29 cellular contexts compared by ENCODE assay signal in the genomic region with DNA sequence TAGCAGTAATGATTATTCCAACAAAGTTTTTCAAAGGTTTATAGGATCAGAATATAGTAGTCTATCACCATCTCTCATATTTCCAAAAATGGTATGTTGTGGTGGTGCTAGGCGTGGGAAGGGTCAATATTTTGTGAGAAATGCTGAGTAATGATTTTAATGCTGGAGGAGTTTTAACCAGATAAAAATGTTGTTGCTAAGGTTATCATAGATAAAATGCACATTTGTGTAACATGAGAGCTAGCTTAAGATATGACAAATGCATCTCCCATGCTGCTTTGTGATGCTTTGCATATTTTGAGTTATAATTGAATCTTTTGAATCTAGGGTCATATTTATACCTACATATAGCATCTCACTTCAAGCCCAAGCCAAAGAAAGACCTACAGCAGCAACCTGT.
DNase-seq lines count a peak whose midpoint lies in the region; ATAC-seq and TF ChIP-seq lines count a peak whose summit lies in the region.
"Had no signal": no experiment of that assay in that cellular context is flagged by ENCODE, and none has a peak within 500 bp of the region (broad histone marks: within the 10 kb centered on the region; RNA-seq: fewer than 3 reads in every experiment).

No MANE protein-coding gene starts in this region.

- H3K4ac ChIP-seq in IMR-90 (ENCODE audit: low read depth, low read length) = no peak overlapping the region

- POLR2A ChIA-PET in IMR-90 (lab: Charles Lee; ENCODE audit: unreplicated experiment) = no interaction called here

- WGBS in IMR-90 (ENCODE audit: extremely low coverage in 2 of 2, insufficient read length in 1 of 2), 2 experiments = no CpG with 5 or more reads among the region's 1 CpG

- H3K27ac ChIP-seq in IMR-90 (ENCODE audit: insufficient read depth, low read length) (no peak overlapping the region), fibroblast of lung (ENCODE audit: insufficient read depth, low read length) (no peak overlapping the region), SJCRH30 (no peak overlapping the region)
- H3K27ac ChIP-seq: adrenal gland; BLaER1 treated with 17β-estradiol and CSF1 and Interleukin-3, amounts not matched to agents 10 nM and 100 nM; HL-60; left lung; prostate gland; sigmoid colon; transverse colon had no signal

- H2BK5ac ChIP-seq in IMR-90 (ENCODE audit: low read depth, low read length, poor library complexity, severe bottlenecking) = no peak overlapping the region

- H3K4me1 ChIP-seq in IMR-90 (ENCODE audit: control insufficient read depth, insufficient read depth, low read length) (no peaks in the 10 kb centered on the region), adipocyte (ENCODE audit: control insufficient read depth, insufficient read depth, low read length) (no peaks in the 10 kb centered on the region), fibroblast of lung (ENCODE audit: control insufficient read depth, extremely low read depth, insufficient read depth, low read length) (no peaks in the 10 kb centered on the region), SJCRH30 (no peaks in the 10 kb centered on the region)
- H3K4me1 ChIP-seq: adrenal gland; BLaER1 treated with 17β-estradiol and CSF1 and Interleukin-3, amounts not matched to agents 10 nM and 100 nM; HAP-1; left lung; transverse colon had no signal

- BruUV-seq in IMR-90 (replicated peaks; lab: Mats Ljungman, UMichigan) = no TSS peak

- H3K4me2 ChIP-seq in IMR-90 (ENCODE audit: low read depth, low read length) (no peak overlapping the region), fibroblast of lung (ENCODE audit: extremely low read depth, insufficient read depth, low read length) (no peak overlapping the region)
- H3K4me2 ChIP-seq: BLaER1 treated with 17β-estradiol and CSF1 and Interleukin-3, amounts not matched to agents 10 nM and 100 nM had no signal

- no peak for ATAC-seq in IMR-90 (ENCODE audit: low read depth)
- ATAC-seq: activated CD4-positive, CD25-positive, alpha-beta regulatory T cell treated with anti-CD3 and anti-CD28 coated beads, Interleukin-2, amount 50 U/mL, for 24 hours; stimulated activated effector memory CD8-positive, alpha-beta T cell treated with anti-CD3 and anti-CD28 coated beads, Interleukin-12 subunit alpha, Interleukin-12 subunit beta, amount 100 ng/mL, for 72 hours; T-helper 17 cell had no signal

- TF ChIP-seq RAD21 in IMR-90 (IDR thresholded peaks at IDR 0.05; ENCODE audit: low read length) = no peak

- peak; percentile 40 for DNase-seq in IMR-90
- peak; percentile 28 for DNase-seq in adipocyte (ENCODE audit: low read depth)
- peak; percentile 50 to 71 for DNase-seq in fibroblast of lung (ENCODE audit: low read depth in 2 of 2)
- peak; percentile 44 for DNase-seq in retinal pigment epithelial cell (ENCODE audit: low read depth)
- DNase-seq in foreskin melanocyte = no peak
- no peak for DNase-seq in NCI-H748 treated with DMSO at 0.1 percent for 48 hours (lab: John Stamatoyannopoulos, UW)
- DNase-seq in SJCRH30 = no peak
- DNase-seq: activated CD4-positive, alpha-beta memory T cell treated with anti-CD3 and anti-CD28 coated beads for 36 hours; activated CD8-positive, alpha-beta memory T cell treated with anti-CD3 and anti-CD28 coated beads, Interleukin-2, amount 50 U/mL, for 4 hours; activated naive CD4-positive, alpha-beta T cell treated with anti-CD3 and anti-CD28 coated beads for 36 hours; adrenal gland; effector CD4-positive, alpha-beta T cell; glutamatergic neuron; islet precursor cell; Karpas-422; left lung; MV-4-11; NCI-H1436 treated with DMSO at 0.1 percent for 48 hours; NCI-H2081 treated with DMSO at 0.1 percent for 48 hours; sigmoid colon; stimulated activated CD4-positive, alpha-beta T cell treated with anti-CD3 and anti-CD28 coated beads, Interleukin-15, amount 100 ng/mL, for 24 hours; T-helper 17 cell; transverse colon had no signal

- H2BK20ac ChIP-seq in IMR-90 (ENCODE audit: low read depth, low read length) = no peak overlapping the region

- dilution Hi-C loops in IMR-90 (cut with HindIII; ENCODE audit: low sequenced_read_pairs, unreplicated experiment) = no loop called here

- H4K91ac ChIP-seq in IMR-90 (ENCODE audit: insufficient read depth, low read depth, low read length) = no peak overlapping the region

- H3K27me3 ChIP-seq in IMR-90 (ENCODE audit: control insufficient read depth, insufficient read depth, low read length) (no peaks in the 10 kb centered on the region), adipocyte (replicated peaks; ENCODE audit: control insufficient read depth, insufficient read depth, low read length) (no peaks in the 10 kb centered on the region), fibroblast of lung (ENCODE audit: control insufficient read depth, insufficient read depth, low read length) (no peaks in the 10 kb centered on the region), SJCRH30 (no peaks in the 10 kb centered on the region)
- H3K27me3 ChIP-seq: adrenal gland; BLaER1 treated with 17β-estradiol and CSF1 and Interleukin-3, amounts not matched to agents 10 nM and 100 nM; left lung; sigmoid colon; transverse colon had no signal

- no peak overlapping the region for H3K9ac ChIP-seq in IMR-90 (ENCODE audit: low read depth, low read length)
- no peak overlapping the region for H3K9ac ChIP-seq in adipocyte (ENCODE audit: low read length)
- no peak overlapping the region for H3K9ac ChIP-seq in fibroblast of lung (ENCODE audit: insufficient read depth, low read length)
- H3K9ac ChIP-seq: BLaER1 treated with 17β-estradiol and CSF1 and Interleukin-3, amounts not matched to agents 10 nM and 100 nM had no signal

- H3K36me3 ChIP-seq in IMR-90 (ENCODE audit: control insufficient read depth, insufficient read depth, low read length) (no peaks in the 10 kb centered on the region), adipocyte (ENCODE audit: control insufficient read depth, insufficient read depth, low read length, severe bottlenecking) (no peaks in the 10 kb centered on the region), fibroblast of lung (ENCODE audit: control insufficient read depth, insufficient read depth, low read length) (no peaks in the 10 kb centered on the region), SJCRH30 (no peaks in the 10 kb centered on the region)
- H3K36me3 ChIP-seq: adrenal gland; BLaER1 treated with 17β-estradiol and CSF1 and Interleukin-3, amounts not matched to agents 10 nM and 100 nM; HAP-1; left lung; prostate gland; sigmoid colon; transverse colon had no signal

- no peaks in the 10 kb centered on the region for H3K79me2 ChIP-seq in fibroblast of lung (ENCODE audit: control insufficient read depth, insufficient read depth, low read length)

- H3K9me3 ChIP-seq in IMR-90 (ENCODE audit: control insufficient read depth, insufficient read depth, low read length) (peaks cover 2% of the 10 kb centered on the region), adipocyte (ENCODE audit: control insufficient read depth, low read length) (no peaks in the 10 kb centered on the region), fibroblast of lung (ENCODE audit: control insufficient read depth, insufficient read depth, low read depth, low read length) (no peaks in the 10 kb centered on the region), SJCRH30 (replicated peaks) (no peaks in the 10 kb centered on the region)
- H3K9me3 ChIP-seq: adrenal gland; BLaER1 treated with 17β-estradiol and CSF1 and Interleukin-3, amounts not matched to agents 10 nM and 100 nM; HAP-1; left lung; prostate gland; sigmoid colon; transverse colon had no signal

- H2BK15ac ChIP-seq in IMR-90 (ENCODE audit: low read depth, low read length) = no peak overlapping the region

- H3K56ac ChIP-seq in IMR-90 (ENCODE audit: extremely low read depth, insufficient read depth, low read length) = no peak overlapping the region

- no peaks in the 10 kb centered on the region for H3K9me1 ChIP-seq in IMR-90 (ENCODE audit: insufficient read depth, low read length)

- no peak overlapping the region for H2BK120ac ChIP-seq in IMR-90 (ENCODE audit: low read depth, low read length)

- H4K20me1 ChIP-seq in IMR-90 (ENCODE audit: insufficient read depth, low read length) = no peaks in the 10 kb centered on the region
- H4K20me1 ChIP-seq in fibroblast of lung (ENCODE audit: control insufficient read depth, extremely low read depth, insufficient read depth, low read length) = no peaks in the 10 kb centered on the region
- H4K20me1 ChIP-seq: BLaER1 treated with 17β-estradiol and CSF1 and Interleukin-3, amounts not matched to agents 10 nM and 100 nM had no signal

- no peak overlapping the region for H3K23ac ChIP-seq in IMR-90 (ENCODE audit: low read depth, low read length)

- H3K79me1 ChIP-seq in IMR-90 (ENCODE audit: low read depth in 1 of 2, low read length in 2 of 2) = no peaks in the 10 kb centered on the region

- no peak overlapping the region for H3K18ac ChIP-seq in IMR-90 (ENCODE audit: low read depth, low read length)

- H4K5ac ChIP-seq in IMR-90 (ENCODE audit: low read depth, low read length) = no peak overlapping the region

- no peak overlapping the region for H4K8ac ChIP-seq in IMR-90 (ENCODE audit: low read depth in 2 of 2, low read length in 2 of 2)

- H2AK9ac ChIP-seq in IMR-90 (replicated peaks; ENCODE audit: low read depth, low read length, poor library complexity) = no peak overlapping the region

- CTCF ChIA-PET in IMR-90 (lab: Yijun Ruan, JAX) = no interaction called here

- H3K14ac ChIP-seq in IMR-90 (replicated peaks; ENCODE audit: low read depth, low read length) = no peak overlapping the region

- H3K4me3 ChIP-seq in IMR-90 (ENCODE audit: insufficient read depth, low read depth, low read length) = no peak overlapping the region
- no peak overlapping the region for H3K4me3 ChIP-seq in adipocyte (ENCODE audit: low read length)
- H3K4me3 ChIP-seq in fibroblast of lung (replicated peaks in 1 of 4; ENCODE audit: control extremely low read depth in 1 of 4, insufficient read depth in 1 of 4, low read depth in 3 of 4, low read length in 4 of 4) = no peak overlapping the region
- H3K4me3 ChIP-seq in retinal pigment epithelial cell (ENCODE audit: low read length) = no peak overlapping the region
- no peak overlapping the region for H3K4me3 ChIP-seq in SJCRH30
- H3K4me3 ChIP-seq: adrenal gland; BLaER1 treated with 17β-estradiol and CSF1 and Interleukin-3, amounts not matched to agents 10 nM and 100 nM; HAP-1; left lung; prostate gland; sigmoid colon; transverse colon had no signal

- in situ Hi-C loops in IMR-90 (cut with MboI; ENCODE audit: low sequenced_read_pairs) = no loop called here

- intact Hi-C loops in IMR-90 (cut with micrococcal nuclease) = no loop called here

- no peak for TF ChIP-seq POLR2A in IMR-90 (IDR thresholded peaks at IDR 0.05; ENCODE audit: low read depth, low read length)

- TF ChIP-seq CTCF in IMR-90 (conservative IDR thresholded peaks at IDR 0.05; ENCODE audit: low read depth, low read length) (no peak), fibroblast of lung (conservative IDR thresholded peaks at IDR 0.05 in 1 of 2, IDR thresholded peaks at IDR 0.05 in 1 of 2; ENCODE audit: low read depth in 1 of 2, low read length in 2 of 2) (no peak), retinal pigment epithelial cell (conservative IDR thresholded peaks at IDR 0.05; ENCODE audit: low read depth, low read length) (no peak)

- no peak overlapping the region for H2AK5ac ChIP-seq in IMR-90 (ENCODE audit: low read depth, low read length)

- no peak overlapping the region for H2AFZ ChIP-seq in IMR-90 (replicated peaks; ENCODE audit: low read length, poor library complexity)
- H2AFZ ChIP-seq in fibroblast of lung (ENCODE audit: low read length) = no peak overlapping the region

TF ChIP-seq in IMR-90, 13 proteins besides CTCF, POLR2A, EP300 and RAD21 (continues in another document):
- TF ChIP-seq RFX5 (IDR thresholded peaks at IDR 0.05; ENCODE audit: low read depth, low read length) = no peak

Comparison
In these comparisons a context has a peak if more than half of its experiments do, and no peak if none do; other contexts are left out.
1. DNase-seq: peak in IMR-90 (single experiment), adipocyte (single experiment), fibroblast of lung (2 of 2) and retinal pigment epithelial cell (single experiment); none in foreskin melanocyte (single experiment), NCI-H748 treated with DMSO at 0.1 percent for 48 hours (single experiment) and SJCRH30 (0 of 2).